Comparison of ENCODE assay signal across 13 cellular contexts in genomic region chr16:53913920-53914319, GRCh38.
DNase-seq lines count a peak whose midpoint lies in the region; ATAC-seq and TF ChIP-seq lines count a peak whose summit lies in the region.
"Had no signal": no experiment of that assay in that cellular context is flagged by ENCODE, and none has a peak within 500 bp of the region (broad histone marks: within the 10 kb centered on the region; RNA-seq: fewer than 3 reads in every experiment).

No MANE protein-coding gene starts in this region.

- H3K4me1 ChIP-seq in BLaER1 treated with 17β-estradiol and CSF1 and Interleukin-3, amounts not matched to agents 10 nM and 100 nM = peaks cover 32 to 42% (median 39%) of the 10 kb centered on the region in 10 experiments
- peaks cover 15 to 33% of the 10 kb centered on the region in 2 donors for H3K4me1 ChIP-seq in naive thymus-derived CD4-positive, alpha-beta T cell (ENCODE audit: control insufficient read depth in 2 of 2, insufficient read depth in 2 of 2, low read length in 2 of 2)
- H3K4me1 ChIP-seq: colonic mucosa had no signal

- H3K36me3 ChIP-seq in BLaER1 treated with 17β-estradiol and CSF1 and Interleukin-3, amounts not matched to agents 10 nM and 100 nM = no peaks in the 10 kb centered on the region
- H3K36me3 ChIP-seq in KOPT-K1 (ENCODE audit: insufficient read depth, low read length) = no peaks in the 10 kb centered on the region
- H3K36me3 ChIP-seq in naive thymus-derived CD4-positive, alpha-beta T cell (ENCODE audit: control insufficient read depth in 2 of 3, insufficient read depth in 3 of 3, low read length in 3 of 3) = no peaks in the 10 kb centered on the region
- H3K36me3 ChIP-seq: colonic mucosa, upper lobe of left lung had no signal

- peak overlapping the region in 2 of 10 experiments; percentile 8 to 15; a peak in 3 of 20 replicates for H3K4me3 ChIP-seq in BLaER1 treated with 17β-estradiol and CSF1 and Interleukin-3, amounts not matched to agents 10 nM and 100 nM
- no peak overlapping the region for H3K4me3 ChIP-seq in astrocyte of the spinal cord (ENCODE audit: low read depth, low read length)
- H3K4me3 ChIP-seq in naive thymus-derived CD4-positive, alpha-beta T cell (ENCODE audit: low read length) = no peak overlapping the region
- H3K4me3 ChIP-seq: colonic mucosa, upper lobe of left lung had no signal

- intact Hi-C loops in naive thymus-derived CD4-positive, alpha-beta T cell (cut with micrococcal nuclease) = loop anchor here in 1 of 2 donors (5.0 kb wide), 1 partner anchor 212 kb away; the partner anchor contains the start of genes FTO and RPGRIP1L

- peaks cover 0 to 19% (median 11%) of the 10 kb centered on the region in 5 donors for H3K36me3 Mint-ChIP-seq in naive thymus-derived CD4-positive, alpha-beta T cell

- in situ Hi-C loops in astrocyte of the spinal cord (cut with HindIII; ENCODE audit: low sequenced_read_pairs) = no loop called here

- H3K27me3 Mint-ChIP-seq in naive thymus-derived CD4-positive, alpha-beta T cell = no peaks in the 10 kb centered on the region

- H3K27ac Mint-ChIP-seq in naive thymus-derived CD4-positive, alpha-beta T cell = peak overlapping the region in 4 of 9 donors; percentile 13 to 45 (median 33)

- TF ChIP-seq CTCF in astrocyte of the spinal cord (IDR thresholded peaks at IDR 0.05; ENCODE audit: low read depth, low read length) = no peak

- H3K9ac ChIP-seq in BLaER1 treated with 17β-estradiol and CSF1 and Interleukin-3, amounts not matched to agents 10 nM and 100 nM = peak overlapping the region in 5 of 11 experiments; percentile 10 to 43 (median 16); a peak in 6 of 22 replicates

- peak overlapping the region; percentile 48 to 87 (median 81) for H3K4me2 ChIP-seq in BLaER1 treated with 17β-estradiol and CSF1 and Interleukin-3, amounts not matched to agents 10 nM and 100 nM

- DNase-seq in astrocyte of the spinal cord (ENCODE audit: low read depth, low spot score) (peak; percentile 37), NCI-H1105 treated with DMSO at 0.1 percent for 48 hours (lab: John Stamatoyannopoulos, UW) (no peak), cerebellum (ENCODE audit: low spot score) (no peak), islet precursor cell (no peak)
- DNase-seq in naive thymus-derived CD4-positive, alpha-beta T cell = peak in 2 of 9 donors; percentile 18 to 22
- DNase-seq: amniotic stem cell; colonic mucosa; erythroblast; SHP77; stimulated activated CD4-positive, alpha-beta T cell treated with anti-CD3 and anti-CD28 coated beads, Interleukin-2, amount 100 ng/mL, for 48 hours; upper lobe of left lung had no signal

- no peak for ATAC-seq in naive thymus-derived CD4-positive, alpha-beta T cell

- H3K27me3 ChIP-seq in BLaER1 treated with 17β-estradiol and CSF1 and Interleukin-3, amounts not matched to agents 10 nM and 100 nM = no peaks in the 10 kb centered on the region
- no peaks in the 10 kb centered on the region for H3K27me3 ChIP-seq in naive thymus-derived CD4-positive, alpha-beta T cell (ENCODE audit: control insufficient read depth in 2 of 2, insufficient read depth in 2 of 2, low read length in 2 of 2)
- H3K27me3 ChIP-seq: colonic mucosa, upper lobe of left lung had no signal

- H3K9me3 ChIP-seq in BLaER1 treated with 17β-estradiol and CSF1 and Interleukin-3, amounts not matched to agents 10 nM and 100 nM (replicated peaks in 1 of 11) = no peaks in the 10 kb centered on the region
- no peaks in the 10 kb centered on the region for H3K9me3 ChIP-seq in KOPT-K1 (ENCODE audit: insufficient read depth, low read length, poor library complexity, severe bottlenecking)
- no peaks in the 10 kb centered on the region for H3K9me3 ChIP-seq in naive thymus-derived CD4-positive, alpha-beta T cell (ENCODE audit: control insufficient read depth in 2 of 3, low read length in 3 of 3)
- H3K9me3 ChIP-seq: colonic mucosa, upper lobe of left lung had no signal

- peaks cover 0 to 22% (median 4%) of the 10 kb centered on the region in 11 experiments; a peak in 11 of 22 replicates for H4K20me1 ChIP-seq in BLaER1 treated with 17β-estradiol and CSF1 and Interleukin-3, amounts not matched to agents 10 nM and 100 nM

- H3K4me1 Mint-ChIP-seq in naive thymus-derived CD4-positive, alpha-beta T cell = peaks cover 0 to 49% (median 0%) of the 10 kb centered on the region in 7 donors

- POLR2A ChIA-PET in naive thymus-derived CD4-positive, alpha-beta T cell (lab: Charles Lee) = no interaction called here

- peak overlapping the region in 8 of 11 experiments; percentile 4 to 61 (median 31); a peak in 10 of 22 replicates for H3K27ac ChIP-seq in BLaER1 treated with 17β-estradiol and CSF1 and Interleukin-3, amounts not matched to agents 10 nM and 100 nM
- H3K27ac ChIP-seq in KOPT-K1 (ENCODE audit: low read depth, low read length, poor library complexity, severe bottlenecking) = peak overlapping the region; percentile 1
- no peak overlapping the region for H3K27ac ChIP-seq in naive thymus-derived CD4-positive, alpha-beta T cell (ENCODE audit: low read depth, low read length)
- H3K27ac ChIP-seq: colonic mucosa, upper lobe of left lung had no signal

- CTCF ChIA-PET in naive thymus-derived CD4-positive, alpha-beta T cell (lab: Charles Lee) = no interaction called here

- no peaks in the 10 kb centered on the region for H3K9me3 Mint-ChIP-seq in naive thymus-derived CD4-positive, alpha-beta T cell

- H3K4me3 Mint-ChIP-seq in naive thymus-derived CD4-positive, alpha-beta T cell = peak overlapping the region in 7 of 10 donors; percentile 32 to 64 (median 48)
